ENCODE assay signal across 20 cellular contexts in genomic region chr12:86663691-86664090, GRCh38.
DNase-seq lines count a peak whose midpoint lies in the region; ATAC-seq and TF ChIP-seq lines count a peak whose summit lies in the region.
"Had no signal": no experiment of that assay in that cellular context is flagged by ENCODE, and none has a peak within 500 bp of the region (broad histone marks: within the 10 kb centered on the region; RNA-seq: fewer than 3 reads in every experiment).

No MANE protein-coding gene starts in this region.

- TF ChIP-seq EP300 in Ishikawa (IDR thresholded peaks at IDR 0.05; ENCODE audit: borderline replicate concordance): no peak

- TF ChIP-seq RAD21 in Ishikawa (IDR thresholded peaks at IDR 0.05; ENCODE audit: low read depth): no peak

- TF ChIP-seq CTCF in fibroblast of pulmonary artery (IDR thresholded peaks at IDR 0.05; ENCODE audit: low read length, missing control alignments): no peak

- intact Hi-C loops in sciatic nerve (cut with DNase I): no loop called here

- ATAC-seq in GM21717 (IDR thresholded peaks at IDR 0.05; ENCODE audit: unreplicated experiment) (peak; percentile 4), sciatic nerve (no peak)

- peak; percentile 56 for DNase-seq in OCI-M1 (lab: John Stamatoyannopoulos, UW)
- peak; percentile 22 for DNase-seq in fibroblast of pulmonary artery (ENCODE audit: low read depth)
- no peak for DNase-seq in middle frontal gyrus (ENCODE audit: extremely low spot score, low spot score)
- no peak for DNase-seq in DMS153 (lab: John Stamatoyannopoulos, UW)
- no peak for DNase-seq in sciatic nerve (ENCODE audit: low spot score)
- DNase-seq: activated effector memory CD4-positive, alpha-beta T cell treated with anti-CD3 and anti-CD28 coated beads, Interleukin-2, amount 50 U/mL, for 16 hours; adrenal gland; AML-193; cerebellar nuclear complex; MM.1S; naive B cell; NCI-H187; NCI-H526; occipital lobe; retina; stimulated activated CD4-positive, alpha-beta T cell treated with anti-CD3 and anti-CD28 coated beads, Interleukin-12 subunit alpha, Interleukin-12 subunit beta, amount 100 ng/mL, for 4 hours; WERI-Rb-1 had no signal

- no peak overlapping the region for H3K4me3 ChIP-seq in fibroblast of pulmonary artery (replicated peaks; ENCODE audit: low read depth, low read length)
- H3K4me3 ChIP-seq: adrenal gland, SJCRH30 had no signal

TF ChIP-seq in Ishikawa, 13 proteins besides CTCF, POLR2A, EP300 and RAD21:
- TF ChIP-seq FOXM1 (IDR thresholded peaks at IDR 0.05; ENCODE audit: borderline replicate concordance, low read depth) (no peak), YY1 (IDR thresholded peaks at IDR 0.05; ENCODE audit: low read depth) (no peak), NFIC (IDR thresholded peaks at IDR 0.05) (0 out of 2 replicates have a peak, but pooled peaks have one; percentile 39), EGR1 (IDR thresholded peaks at IDR 0.05) (no peak)

Comparison
In these comparisons a context has a peak if more than half of its experiments do, and no peak if none do; other contexts are left out.
1. DNase-seq: peak in OCI-M1 (single experiment) and fibroblast of pulmonary artery (single experiment); none in middle frontal gyrus (single experiment), DMS153 (single experiment) and sciatic nerve (single experiment).